Comparison of ENCODE assay signal across 8 cellular contexts in genomic region chr5:180860887-180861822, GRCh38. TPM values are rescaled to one million over a fixed set of nuclear protein-coding genes. Genes with fewer than 3 reads are reported as not detected.
DNase-seq lines count a peak whose midpoint lies in the region; ATAC-seq and TF ChIP-seq lines count a peak whose summit lies in the region.

ZFP62 (minus strand) TSS chr5:180861276; CDS start chr5:180861219, 57 bp downstream.

- H3K27me3 ChIP-seq in PC-9 (ENCODE audit: insufficient read depth, low read depth) (no peaks in the 10 kb centered on the region), esophagus (ENCODE audit: control insufficient read depth in 1 of 2, insufficient read depth in 2 of 2, low read length in 2 of 2) (no peaks in the 10 kb centered on the region), muscle layer of colon (ENCODE audit: control insufficient read depth in 1 of 2, insufficient read depth in 2 of 2, low read length in 2 of 2) (no peaks in the 10 kb centered on the region)

- peaks cover 18% of the 10 kb centered on the region; the same call in 1 of the 2 replicates for H3K4me1 ChIP-seq in PC-9 (replicated peaks; ENCODE audit: insufficient read depth)
- peaks cover 0 to 3% of the 10 kb centered on the region in 2 donors for H3K4me1 ChIP-seq in esophagus (ENCODE audit: control insufficient read depth in 2 of 2, insufficient read depth in 2 of 2, low read length in 1 of 2)
- peaks cover 5% of the 10 kb centered on the region for H3K4me1 ChIP-seq in muscle layer of colon (ENCODE audit: insufficient read depth, low read length)

- peaks cover 22% of the 10 kb centered on the region for H3K79me2 ChIP-seq in PC-9 (ENCODE audit: low read depth)

- peak within 1 kb of the TSS; percentile 100 for H2AFZ ChIP-seq in PC-9

- peak within 1 kb of the TSS; percentile 79 for H3K9ac ChIP-seq in muscle layer of colon (ENCODE audit: low read length)

- peaks cover 18% of the 10 kb centered on the region for H3F3A ChIP-seq in PC-9 (ENCODE audit: insufficient read depth, low read depth)

- H3K36me3 ChIP-seq in PC-9 (ENCODE audit: low read depth) (peaks cover 16% of the 10 kb centered on the region), esophagus (ENCODE audit: control insufficient read depth in 2 of 2, insufficient read depth in 2 of 2, low read length in 1 of 2) (peaks cover 0 to 3% of the 10 kb centered on the region in 2 donors), muscle layer of colon (ENCODE audit: insufficient read depth, low read length) (peaks cover under 1% of the 10 kb centered on the region)

- no peaks in the 10 kb centered on the region for H4K20me1 ChIP-seq in PC-9 (ENCODE audit: insufficient read depth)

- peak within 1 kb of the TSS; percentile 86 for H3K4me2 ChIP-seq in PC-9

- BruUV-seq in PC-9 (replicated peaks; lab: Mats Ljungman, UMichigan), result TSS peak; percentile 93

- CTCF ChIA-PET in PC-9 (lab: Charles Lee), result interaction anchor here (1.1 kb wide), 1 partner anchor 30 kb away, joined by 4 read pairs; no protein-coding TSS in a partner anchor

- H3K9me3 ChIP-seq in PC-9 (ENCODE audit: insufficient read depth, low read depth) (no peaks in the 10 kb centered on the region; the same call in 1 of the 2 replicates), esophagus (ENCODE audit: control insufficient read depth in 2 of 2, insufficient read depth in 1 of 2, low read depth in 1 of 2, low read length in 1 of 2) (no peaks in the 10 kb centered on the region), muscle layer of colon (ENCODE audit: low read length) (no peaks in the 10 kb centered on the region)

- no peak for TF ChIP-seq EP300 in Ishikawa (IDR thresholded peaks at IDR 0.05; ENCODE audit: borderline replicate concordance)

- intact Hi-C loops in PC-9 (cut with micrococcal nuclease; ENCODE audit: unreplicated experiment), result loop anchor here (1.0 to 5.0 kb wide), 8 partner anchors 30 to 401 kb away; partner anchors contain the start of genes RACK1, TRIM41 and TRIM52

- H3K27ac ChIP-seq in PC-9 (peak within 1 kb of the TSS; percentile 84), esophagus (ENCODE audit: low read depth in 2 of 2, low read length in 1 of 2) (peak within 1 kb of the TSS; percentile 97 to 98), muscle layer of colon (ENCODE audit: low read depth, low read length) (peak within 1 kb of the TSS; percentile 59)

- peak; percentile 35; the same call in 1 of the 2 replicates for TF ChIP-seq CTCF in PC-9 (conservative IDR thresholded peaks at IDR 0.05)

- H3K4me3 ChIP-seq in PC-9 (peak within 1 kb of the TSS; percentile 98), esophagus (ENCODE audit: low read depth in 1 of 2, low read length in 2 of 2) (peak within 1 kb of the TSS; percentile 72 to 80), muscle layer of colon (ENCODE audit: low read depth in 1 of 2, low read length in 2 of 2) (peak within 1 kb of the TSS; percentile 82 to 84)

- TF ChIP-seq RAD21 in Ishikawa (IDR thresholded peaks at IDR 0.05; ENCODE audit: low read depth), result no peak

- H3K9me2 ChIP-seq in PC-9 (ENCODE audit: insufficient read depth), result no peaks in the 10 kb centered on the region

- DNase-seq in DMS153 treated with DMSO at 0.1 percent for 48 hours (lab: John Stamatoyannopoulos, UW; ENCODE audit: unreplicated experiment), result peak; percentile 71
- DNase-seq in PC-9, result peak; percentile 83 to 96
- peak; percentile 90 for DNase-seq in activated T-cell treated with anti-CD3 and anti-CD28 coated beads, Interleukin-2, amount 50 U/mL, for 1 hour
- peak; percentile 69 to 77 for DNase-seq in stimulated activated CD8-positive, alpha-beta memory T cell treated with anti-CD3 and anti-CD28 coated beads, Interleukin-7, amount 100 ng/mL, for 1 hour (ENCODE audit: low read depth in 2 of 2)

- ATAC-seq in GM21619 (IDR thresholded peaks at IDR 0.05; ENCODE audit: unreplicated experiment), result peak; percentile 84

- POLR2A ChIA-PET in PC-9 (lab: Charles Lee; ENCODE audit: unreplicated experiment), result interaction anchor here (0.6 to 1.5 kb wide), 2 partner anchors 49 to 60 kb away, joined by 6 to 8 read pairs; no protein-coding TSS in a partner anchor

- 0% methylated on average over 71 to 84 of the region's 84 CpGs for WGBS in esophagus, 2 donors

TF ChIP-seq in Ishikawa, 13 proteins besides CTCF, POLR2A, EP300 and RAD21:
- peak; percentile 11; the same call in 1 of the 2 replicates for TF ChIP-seq CEBPB (IDR thresholded peaks at IDR 0.05)
- peak; percentile 74 for TF ChIP-seq EGR1 (IDR thresholded peaks at IDR 0.05)
- peak; percentile 52; the same call in 1 of the 2 replicates for TF ChIP-seq TEAD4 (IDR thresholded peaks at IDR 0.05)
- no peak for TF ChIP-seq YY1 (IDR thresholded peaks at IDR 0.05; ENCODE audit: low read depth)
- no peak for TF ChIP-seq NFIC (IDR thresholded peaks at IDR 0.05)
- peak; percentile 54; the same call in 1 of the 2 replicates for TF ChIP-seq TCF12 (IDR thresholded peaks at IDR 0.05; ENCODE audit: low read depth)
- no peak; the same call in 1 of the 2 replicates for TF ChIP-seq FOXM1 (IDR thresholded peaks at IDR 0.05; ENCODE audit: borderline replicate concordance, low read depth)
- no peak for TF ChIP-seq REST (IDR thresholded peaks at IDR 0.05; ENCODE audit: low read depth)
- TF ChIP-seq USF1 (IDR thresholded peaks at IDR 0.05), result peak; percentile 93
- TF ChIP-seq TAF1 (IDR thresholded peaks at IDR 0.05; ENCODE audit: low read depth), result peak; percentile 79
- TF ChIP-seq CREB1 (IDR thresholded peaks at IDR 0.05; ENCODE audit: low read depth), result no peak
- TF ChIP-seq MAX (IDR thresholded peaks at IDR 0.05), result peak; percentile 30; the same call in 1 of the 2 replicates
- TF ChIP-seq ZBTB7A (IDR thresholded peaks at IDR 0.05; ENCODE audit: low read depth), result peak; percentile 70

RNA-seq across cellular contexts. Expression of gene ZFP62, which starts in this region (rescaled TPM):
- total RNA-seq in PC-9 (2021), result 48.6 and 57.3 TPM in 2 replicates
- 10 to 100 TPM; 10.3 to 23.6 TPM for polyA plus RNA-seq in esophagus

Comparison
In these comparisons a context has a peak if more than half of its experiments do, and no peak if none do; other contexts are left out.
1. Peak in every context shown above with its lines: DNase-seq, ATAC-seq, H3K4me3 ChIP-seq and H3K27ac ChIP-seq.